Comparison of ENCODE assay signal across 2 cellular contexts in the genomic region with DNA sequence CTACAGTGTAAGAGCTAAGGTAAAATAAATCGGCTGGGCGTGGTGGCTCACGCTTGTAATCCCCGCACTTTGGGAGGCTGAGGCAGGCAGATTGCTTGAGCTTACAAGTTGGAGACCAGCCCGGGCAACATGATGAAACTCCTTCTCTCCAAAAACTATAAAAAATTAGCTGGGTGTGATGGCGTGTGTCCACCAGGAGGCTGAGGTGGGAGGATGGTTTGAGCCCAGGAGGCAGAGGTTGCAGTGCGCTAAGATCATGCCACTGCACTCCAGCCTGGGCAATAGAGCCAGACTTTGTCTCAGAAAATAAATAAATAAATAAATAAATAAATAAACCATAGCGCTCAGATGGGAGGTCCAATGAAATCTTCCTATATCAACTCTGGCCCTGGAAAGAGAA.
TF ChIP-seq lines count a peak whose summit lies in the region.

No MANE protein-coding gene starts in this region.

TF ChIP-seq in HCT116, 20 proteins besides CTCF, POLR2A, EP300 and RAD21:
- TF ChIP-seq POLR2AphosphoS5 (IDR thresholded peaks at IDR 0.05; ENCODE audit: low read depth, low read length) (no peak), JUND (IDR thresholded peaks at IDR 0.05) (no peak), ELF1 (IDR thresholded peaks at IDR 0.05; ENCODE audit: borderline replicate concordance, low read depth) (no peak), EGR1 (IDR thresholded peaks at IDR 0.05; ENCODE audit: low read depth) (no peak), CEBPB (IDR thresholded peaks at IDR 0.05; ENCODE audit: low read depth) (no peak), CBX3 (IDR thresholded peaks at IDR 0.05; ENCODE audit: low read depth) (no peak), ZFX (IDR thresholded peaks at IDR 0.05) (no peak), SP1 (IDR thresholded peaks at IDR 0.05; ENCODE audit: low read depth) (no peak), YY1 (IDR thresholded peaks at IDR 0.05; ENCODE audit: extremely low read depth, insufficient replicate concordance, low read depth, low read length) (no peak), REST (IDR thresholded peaks at IDR 0.05; ENCODE audit: low read depth) (no peak)
TF ChIP-seq in HCT116: peak in this region for 0.

TF ChIP-seq in K562, 482 proteins besides CTCF, POLR2A, EP300 and RAD21:
- TF ChIP-seq CREM (IDR thresholded peaks at IDR 0.05; ENCODE audit: low read depth) (no peak), PHF20 (IDR thresholded peaks at IDR 0.05; ENCODE audit: partially characterized antibody) (no peak), L3MBTL2 (IDR thresholded peaks at IDR 0.05) (0 out of 2 replicates have a peak, but pooled peaks have one; percentile 10), ATF3 (IDR thresholded peaks at IDR 0.05) (peak; percentile 50; the same call in 1 of the 2 replicates), ATF3 (CRISPR knock-in tag; conservative IDR thresholded peaks at IDR 0.05) (no peak), ARID1B (IDR thresholded peaks at IDR 0.05) (0 out of 2 replicates have a peak, but pooled peaks have one; percentile 19), MTA3 (IDR thresholded peaks at IDR 0.05; ENCODE audit: borderline replicate concordance) (0 out of 2 replicates have a peak, but pooled peaks have one; percentile 24), ARID3B (CRISPR knock-in tag; IDR thresholded peaks at IDR 0.05; ENCODE audit: borderline replicate concordance) (no peak), HMG20B (CRISPR knock-in tag; IDR thresholded peaks at IDR 0.05) (no peak), TCF3 (CRISPR knock-in tag; IDR thresholded peaks at IDR 0.05) (0 out of 2 replicates have a peak, but pooled peaks have one; percentile 9), ZNF165 (CRISPR knock-in tag; IDR thresholded peaks at IDR 0.05; ENCODE audit: borderline replicate concordance) (no peak), ZNF668 (CRISPR knock-in tag; IDR thresholded peaks at IDR 0.05) (no peak), THAP12 (CRISPR knock-in tag; IDR thresholded peaks at IDR 0.05) (no peak)
- TF ChIP-seq, protein P1, sequence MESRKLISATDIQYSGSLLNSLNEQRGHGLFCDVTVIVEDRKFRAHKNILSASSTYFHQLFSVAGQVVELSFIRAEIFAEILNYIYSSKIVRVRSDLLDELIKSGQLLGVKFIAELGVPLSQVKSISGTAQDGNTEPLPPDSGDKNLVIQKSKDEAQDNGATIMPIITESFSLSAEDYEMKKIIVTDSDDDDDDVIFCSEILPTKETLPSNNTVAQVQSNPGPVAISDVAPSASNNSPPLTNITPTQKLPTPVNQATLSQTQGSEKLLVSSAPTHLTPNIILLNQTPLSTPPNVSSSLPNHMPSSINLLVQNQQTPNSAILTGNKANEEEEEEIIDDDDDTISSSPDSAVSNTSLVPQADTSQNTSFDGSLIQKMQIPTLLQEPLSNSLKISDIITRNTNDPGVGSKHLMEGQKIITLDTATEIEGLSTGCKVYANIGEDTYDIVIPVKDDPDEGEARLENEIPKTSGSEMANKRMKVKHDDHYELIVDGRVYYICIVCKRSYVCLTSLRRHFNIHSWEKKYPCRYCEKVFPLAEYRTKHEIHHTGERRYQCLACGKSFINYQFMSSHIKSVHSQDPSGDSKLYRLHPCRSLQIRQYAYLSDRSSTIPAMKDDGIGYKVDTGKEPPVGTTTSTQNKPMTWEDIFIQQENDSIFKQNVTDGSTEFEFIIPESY (CRISPR knock-in tag; IDR thresholded peaks at IDR 0.05) = peak; percentile 96
- TF ChIP-seq, protein P2, sequence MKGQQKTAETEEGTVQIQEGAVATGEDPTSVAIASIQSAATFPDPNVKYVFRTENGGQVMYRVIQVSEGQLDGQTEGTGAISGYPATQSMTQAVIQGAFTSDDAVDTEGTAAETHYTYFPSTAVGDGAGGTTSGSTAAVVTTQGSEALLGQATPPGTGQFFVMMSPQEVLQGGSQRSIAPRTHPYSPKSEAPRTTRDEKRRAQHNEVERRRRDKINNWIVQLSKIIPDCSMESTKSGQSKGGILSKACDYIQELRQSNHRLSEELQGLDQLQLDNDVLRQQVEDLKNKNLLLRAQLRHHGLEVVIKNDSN (CRISPR knock-in tag; IDR thresholded peaks at IDR 0.05) = no peak
- TF ChIP-seq, protein P3, sequence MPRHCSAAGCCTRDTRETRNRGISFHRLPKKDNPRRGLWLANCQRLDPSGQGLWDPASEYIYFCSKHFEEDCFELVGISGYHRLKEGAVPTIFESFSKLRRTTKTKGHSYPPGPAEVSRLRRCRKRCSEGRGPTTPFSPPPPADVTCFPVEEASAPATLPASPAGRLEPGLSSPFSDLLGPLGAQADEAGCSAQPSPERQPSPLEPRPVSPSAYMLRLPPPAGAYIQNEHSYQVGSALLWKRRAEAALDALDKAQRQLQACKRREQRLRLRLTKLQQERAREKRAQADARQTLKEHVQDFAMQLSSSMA (CRISPR knock-in tag; IDR thresholded peaks at IDR 0.05) = no peak
